Comparison of ENCODE assay signal across 7 cellular contexts in the genomic region with DNA sequence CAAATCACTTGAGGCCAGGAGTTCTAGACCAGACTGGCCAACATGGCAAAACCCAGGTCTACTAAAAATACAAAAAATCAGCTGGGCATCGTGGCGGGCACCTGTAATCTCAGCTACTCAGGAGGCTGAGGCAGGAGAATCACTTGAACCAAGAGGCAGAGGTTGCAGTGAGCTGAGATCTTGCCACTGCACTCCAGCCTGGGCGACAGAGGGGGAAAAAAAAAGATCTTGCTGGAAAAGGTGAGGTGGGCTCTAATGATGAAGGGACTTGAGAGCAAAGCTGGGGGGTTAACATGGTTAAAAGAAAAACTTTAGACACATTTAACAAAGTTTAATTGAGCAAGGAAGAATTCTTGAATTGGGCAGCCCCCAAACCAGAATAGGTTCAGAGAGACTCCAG.
DNase-seq lines count a peak whose midpoint lies in the region; ATAC-seq and TF ChIP-seq lines count a peak whose summit lies in the region.
"Not testable (repeated sequence)": the region's sequence is repeated elsewhere in the genome, so short reads cannot be mapped to it uniquely, and the experiment has no call there.

No MANE protein-coding gene starts in this region.

- WGBS in sigmoid colon, 2 donors, result 78 to 85% methylated on average over 3 of the region's 3 CpGs
- WGBS in transverse colon (ENCODE audit: low coverage in 1 of 2), 2 donors, result 74 to 91% methylated on average over 3 of the region's 3 CpGs

- not testable (repeated sequence) for TF ChIP-seq POLR2A in sigmoid colon (IDR thresholded peaks at IDR 0.05); transverse colon (IDR thresholded peaks at IDR 0.05)

- not testable (repeated sequence) for TF ChIP-seq EP300 in sigmoid colon (IDR thresholded peaks at IDR 0.05); transverse colon (IDR thresholded peaks at IDR 0.05; ENCODE audit: low read depth)

- H3K4me3 ChIP-seq in BLaER1; mucosa of rectum (ENCODE audit: low read length in 2 of 2); neural progenitor cell; sigmoid colon; transverse colon: not testable (repeated sequence)

- H2AFZ ChIP-seq in neural progenitor cell (replicated peaks), result peak overlapping the region; percentile 65

- peaks cover 12% of the 10 kb centered on the region for H3K9me3 ChIP-seq in BLaER1
- not testable (repeated sequence) for H3K9me3 ChIP-seq in T-helper 17 cell (ENCODE audit: control insufficient read depth, low read length, poor library complexity, severe bottlenecking); mucosa of rectum (ENCODE audit: control insufficient read depth in 2 of 2, low read length in 2 of 2); neural progenitor cell (ENCODE audit: low read depth); sigmoid colon; transverse colon

- H3K9me3 Mint-ChIP-seq in neural progenitor cell, result not testable (repeated sequence)

- not testable (repeated sequence) for H4K20me1 ChIP-seq in BLaER1; neural progenitor cell (ENCODE audit: low read depth)

- H3K27ac Mint-ChIP-seq in T-helper 17 cell, result peak overlapping the region; percentile 29
- not testable (repeated sequence) for H3K27ac Mint-ChIP-seq in neural progenitor cell

- not testable (repeated sequence) for H3K4me3 Mint-ChIP-seq in T-helper 17 cell, neural progenitor cell

- not testable (repeated sequence) for H3K27ac ChIP-seq in BLaER1, neural progenitor cell
- H3K27ac ChIP-seq in mucosa of rectum (ENCODE audit: low read depth in 2 of 2, low read length in 2 of 2) (peak overlapping the region; percentile 85 to 88), sigmoid colon (peak overlapping the region in 2 of 4 donors; percentile 10 to 33), transverse colon (peak overlapping the region; percentile 79 to 86 (median 83))

- not testable (repeated sequence) for H3K9ac ChIP-seq in BLaER1, neural progenitor cell
- peak overlapping the region in 1 of 2 donors; percentile 64 for H3K9ac ChIP-seq in mucosa of rectum (ENCODE audit: low read depth in 1 of 2, low read length in 2 of 2)

- peaks cover 20% of the 10 kb centered on the region for H3K4me1 ChIP-seq in BLaER1
- H3K4me1 ChIP-seq in mucosa of rectum (ENCODE audit: control insufficient read depth in 2 of 2, insufficient read depth in 2 of 2, low read length in 2 of 2), result peaks cover 29 to 38% of the 10 kb centered on the region in 2 donors
- H3K4me1 ChIP-seq in neural progenitor cell, sigmoid colon: not testable (repeated sequence)
- peaks cover 11 to 43% (median 23%) of the 10 kb centered on the region in 4 donors for H3K4me1 ChIP-seq in transverse colon

- H3K79me2 ChIP-seq in neural progenitor cell (ENCODE audit: low read depth), result not testable (repeated sequence)

- intact Hi-C loops in cardiac septum (cut with DNase I); sigmoid colon (cut with DNase I); transverse colon (cut with DNase I; ENCODE audit: low total_unique reads): not testable (repeated sequence)

- not testable (repeated sequence) for H3K36me3 ChIP-seq in BLaER1; mucosa of rectum (ENCODE audit: control insufficient read depth in 2 of 2, insufficient read depth in 2 of 2, low read length in 2 of 2); neural progenitor cell; sigmoid colon; transverse colon

- H3K4me1 Mint-ChIP-seq in T-helper 17 cell (peaks cover 11% of the 10 kb centered on the region), neural progenitor cell (peaks cover 12% of the 10 kb centered on the region)

- H3K4me2 ChIP-seq in BLaER1, result peak overlapping the region; percentile 3; the same call in 1 of the 2 replicates
- H3K4me2 ChIP-seq in neural progenitor cell, result not testable (repeated sequence)

- not testable (repeated sequence) for DNase-seq in T-helper 17 cell; neural progenitor cell (ENCODE audit: low spot score); transverse colon
- peak; percentile 38 for DNase-seq in cardiac septum (ENCODE audit: low spot score)
- DNase-seq in sigmoid colon, result peak; percentile 37

- H3K27me3 ChIP-seq in BLaER1; mucosa of rectum (ENCODE audit: control insufficient read depth in 2 of 2, insufficient read depth in 2 of 2, low read length in 2 of 2); neural progenitor cell; sigmoid colon; transverse colon: not testable (repeated sequence)

- not testable (repeated sequence) for TF ChIP-seq CTCF in neural progenitor cell (IDR thresholded peaks at IDR 0.05); sigmoid colon (IDR thresholded peaks at IDR 0.05); transverse colon (IDR thresholded peaks at IDR 0.05)

- H3K36me3 Mint-ChIP-seq in T-helper 17 cell (ENCODE audit: low read depth); neural progenitor cell: not testable (repeated sequence)

- not testable (repeated sequence) for ATAC-seq in T-helper 17 cell

- not testable (repeated sequence) for H3K27me3 Mint-ChIP-seq in T-helper 17 cell; neural progenitor cell (ENCODE audit: insufficient read depth, low read depth)

- not testable (repeated sequence) for H3F3A ChIP-seq in neural progenitor cell (ENCODE audit: low read depth)

- in situ Hi-C loops in transverse colon (cut with MboI; ENCODE audit: low pct_ligation_motif_present in 1 of 4, low pct_unique_long_range_greater_than_20kb in 1 of 4, low sequenced_read_pairs in 3 of 4), result not testable (repeated sequence)
